20 cellular contexts compared by ENCODE assay signal in the genomic region with DNA sequence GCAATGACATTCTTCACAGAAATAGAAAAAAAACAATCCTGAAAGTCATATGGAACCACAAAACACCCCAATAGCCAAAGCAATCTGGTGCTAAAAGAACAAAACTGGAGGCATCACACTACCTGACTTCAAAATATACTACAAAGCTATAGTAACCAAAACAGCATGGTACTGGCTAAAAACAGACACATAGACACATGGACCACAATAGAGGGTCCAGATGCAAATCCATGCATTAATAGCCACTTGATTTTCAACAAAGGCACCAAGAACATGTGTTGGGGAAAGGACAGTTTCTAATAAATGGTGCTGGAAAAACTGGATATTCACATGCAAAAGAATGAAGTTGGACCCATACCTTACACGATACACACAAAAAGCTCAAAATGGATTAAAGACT. TPM values are rescaled to one million over a fixed set of nuclear protein-coding genes. Genes with fewer than 3 reads are reported as not detected.
DNase-seq lines count a peak whose midpoint lies in the region; ATAC-seq, FAIRE-seq and TF ChIP-seq lines count a peak whose summit lies in the region.
"Had no signal": no experiment of that assay in that cellular context is flagged by ENCODE, and none has a peak within 500 bp of the region (broad histone marks: within the 10 kb centered on the region; RNA-seq: fewer than 3 reads in every experiment).

No MANE protein-coding gene starts in this region.

- H3K4me2 ChIP-seq in A549: no peak overlapping the region
- no peak overlapping the region for H3K4me2 ChIP-seq in HCT116 (ENCODE audit: low read length)
- H3K4me2 ChIP-seq: BLaER1 treated with 17β-estradiol and CSF1 and Interleukin-3, amounts not matched to agents 10 nM and 100 nM had no signal

- TF ChIP-seq EP300 in A549 (IDR thresholded peaks at IDR 0.05) (no peak), stomach (IDR thresholded peaks at IDR 0.05) (no peak)

- DNase-seq in A549 (ENCODE audit: low read depth in 1 of 2, low spot score in 1 of 2): no peak
- DNase-seq in HCT116 (ENCODE audit: low read depth, low spot score): no peak
- DNase-seq in stomach: no peak
- no peak for DNase-seq in EL
- DNase-seq in erythroblast (lab: John Stamatoyannopoulos, UW): no peak
- DNase-seq: 8988T; AML-193; Calu3; CD4-positive, alpha-beta T cell; CD8-positive, alpha-beta T cell; DMS79 treated with DMSO at 0.1 percent for 48 hours; GDM1 had no signal

- BruUV-seq in HCT116 (replicated peaks; lab: Mats Ljungman, UMichigan): no TSS peak

- H3K27ac ChIP-seq in A549 (no peak overlapping the region; a peak in 1 of 6 replicates), HCT116 (ENCODE audit: low read depth, low read length) (no peak overlapping the region), stomach (peak overlapping the region in 4 of 5 donors; percentile 61 to 79 (median 74))
- H3K27ac ChIP-seq: BLaER1 treated with 17β-estradiol and CSF1 and Interleukin-3, amounts not matched to agents 10 nM and 100 nM; C4-2B had no signal

- no peak for TF ChIP-seq RAD21 in A549 (conservative IDR thresholded peaks at IDR 0.05 in 1 of 2, IDR thresholded peaks at IDR 0.05 in 1 of 2)
- TF ChIP-seq RAD21 in HCT116 (IDR thresholded peaks at IDR 0.05; ENCODE audit: low read depth): no peak

- H3K4me3 ChIP-seq in A549 (no peak overlapping the region), HCT116 (replicated peaks in 1 of 2; ENCODE audit: low read depth in 1 of 2, low read length in 2 of 2) (no peak overlapping the region), stomach (no peak overlapping the region)
- H3K4me3 ChIP-seq: BLaER1 treated with 17β-estradiol and CSF1 and Interleukin-3, amounts not matched to agents 10 nM and 100 nM; GM12878 had no signal

- ATAC-seq in A549 (no peak), HCT116 (no peak)
- ATAC-seq: CD8-positive, alpha-beta T cell; GM12878 had no signal

- no peak overlapping the region for H3K9ac ChIP-seq in HCT116 (ENCODE audit: low read length)
- H3K9ac ChIP-seq: BLaER1 treated with 17β-estradiol and CSF1 and Interleukin-3, amounts not matched to agents 10 nM and 100 nM had no signal

- no peak for TF ChIP-seq POLR2A in A549 (IDR thresholded peaks at IDR 0.05; ENCODE audit: low read length)
- no peak for TF ChIP-seq POLR2A in HCT116 (IDR thresholded peaks at IDR 0.05; ENCODE audit: borderline replicate concordance, extremely low read depth, insufficient read depth, insufficient read length)
- no peak for TF ChIP-seq POLR2A in stomach (IDR thresholded peaks at IDR 0.05)
- TF ChIP-seq POLR2A in erythroblast (IDR thresholded peaks at IDR 0.05; ENCODE audit: low read length): no peak

- POLR2A ChIA-PET in A549 (lab: Yijun Ruan, JAX): no interaction called here
- POLR2A ChIA-PET in HCT116 (lab: Charles Lee): no interaction called here

- intact Hi-C loops in HCT116 (cut with micrococcal nuclease) (no loop called here), stomach (cut with DNase I; ENCODE audit: low total_unique reads) (no loop called here)

- H2AFZ ChIP-seq in HCT116 (ENCODE audit: low read depth, low read length, poor library complexity, severe bottlenecking): no peak overlapping the region

- no peaks in the 10 kb centered on the region for H3K9me2 ChIP-seq in HCT116 (ENCODE audit: insufficient read depth)

- H3K9me3 ChIP-seq in A549: peaks cover 16% of the 10 kb centered on the region
- H3K9me3 ChIP-seq in HCT116 (ENCODE audit: control insufficient read depth in 1 of 2, insufficient read depth in 1 of 2, low read depth in 1 of 2, low read length in 2 of 2): peaks cover 0 to 5% of the 10 kb centered on the region in 2 experiments; a peak in 1 of 4 replicates
- H3K9me3 ChIP-seq in stomach: peaks cover 0 to 6% (median 0%) of the 10 kb centered on the region in 4 donors

- no peak for FAIRE-seq in A549 (lab: Jason Lieb, UNC)
- FAIRE-seq: A204.1, D721Med, GM12878, GM12892, GM18507 had no signal

- H3K4me1 ChIP-seq in A549 (peaks cover 35% of the 10 kb centered on the region), HCT116 (ENCODE audit: control insufficient read depth in 1 of 2, insufficient read depth in 2 of 2, low read length in 2 of 2) (peaks cover 31 to 43% of the 10 kb centered on the region in 2 experiments), stomach (peaks cover 26 to 50% (median 47%) of the 10 kb centered on the region in 4 donors)

- WGBS in A549 (ENCODE audit: missing lambda C conversion rate): 88% methylated on average over 1 of the region's 1 CpG
- WGBS in stomach, 5 donors: 76 to 97% (median 91%) methylated on average over 1 of the region's 1 CpG

- no peak for TF ChIP-seq CTCF in A549 (IDR thresholded peaks at IDR 0.05)
- no peak for TF ChIP-seq CTCF in HCT116 (IDR thresholded peaks at IDR 0.05 in 2 of 3, conservative IDR thresholded peaks at IDR 0.05 in 1 of 3; ENCODE audit: borderline replicate concordance in 1 of 3, insufficient read depth in 1 of 3, low read depth in 2 of 3, low read length in 2 of 3)
- TF ChIP-seq CTCF in stomach (IDR thresholded peaks at IDR 0.05): no peak

- H4K20me1 ChIP-seq in HCT116 (ENCODE audit: insufficient read depth): no peaks in the 10 kb centered on the region
- H4K20me1 ChIP-seq: BLaER1 treated with 17β-estradiol and CSF1 and Interleukin-3, amounts not matched to agents 10 nM and 100 nM had no signal

- CTCF ChIA-PET in A549 (lab: Yijun Ruan, JAX) (interaction anchor here (2.8 kb wide), 1 partner anchor 516 kb away, joined by 12 read pairs; no protein-coding TSS in a partner anchor), HCT116 (lab: Charles Lee) (no interaction called here)

- H3K79me2 ChIP-seq in HCT116 (ENCODE audit: insufficient read depth, low read length): no peaks in the 10 kb centered on the region

- H3K27me3 ChIP-seq in HCT116 (ENCODE audit: insufficient read depth, low read length): no peaks in the 10 kb centered on the region
- H3K27me3 ChIP-seq in stomach: no peaks in the 10 kb centered on the region
- H3K27me3 ChIP-seq: BLaER1 treated with 17β-estradiol and CSF1 and Interleukin-3, amounts not matched to agents 10 nM and 100 nM had no signal

- H3K36me3 ChIP-seq in HCT116 (ENCODE audit: control insufficient read depth in 1 of 2, insufficient read depth in 2 of 2, low read length in 2 of 2): no peaks in the 10 kb centered on the region
- no peaks in the 10 kb centered on the region for H3K36me3 ChIP-seq in stomach
- H3K36me3 ChIP-seq: BLaER1 treated with 17β-estradiol and CSF1 and Interleukin-3, amounts not matched to agents 10 nM and 100 nM had no signal

- RAD21 ChIA-PET in HCT116 (lab: Charles Lee; ENCODE audit: low non-redundant PET in 1 of 2, low total read pairs in 2 of 2, uncharacterized antibody in 2 of 2, unreplicated experiment in 2 of 2): no interaction called here

TF ChIP-seq in A549, 52 proteins besides CTCF, POLR2A, EP300 and RAD21 (continues in another document):
- TF ChIP-seq CHD4 (IDR thresholded peaks at IDR 0.05; ENCODE audit: borderline replicate concordance) (no peak; the same call in 1 of the 2 replicates), ESRRA (IDR thresholded peaks at IDR 0.05; ENCODE audit: borderline replicate concordance, low read length) (no peak)

TF ChIP-seq in HCT116, 20 proteins besides CTCF, POLR2A, EP300 and RAD21:
- TF ChIP-seq CBX3 (IDR thresholded peaks at IDR 0.05; ENCODE audit: low read depth): peak; percentile 72; the same call in 1 of the 2 replicates
- TF ChIP-seq, protein P1, sequence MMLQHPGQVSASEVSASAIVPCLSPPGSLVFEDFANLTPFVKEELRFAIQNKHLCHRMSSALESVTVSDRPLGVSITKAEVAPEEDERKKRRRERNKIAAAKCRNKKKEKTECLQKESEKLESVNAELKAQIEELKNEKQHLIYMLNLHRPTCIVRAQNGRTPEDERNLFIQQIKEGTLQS (IDR thresholded peaks at IDR 0.05): no peak
- TF ChIP-seq, protein P2, sequence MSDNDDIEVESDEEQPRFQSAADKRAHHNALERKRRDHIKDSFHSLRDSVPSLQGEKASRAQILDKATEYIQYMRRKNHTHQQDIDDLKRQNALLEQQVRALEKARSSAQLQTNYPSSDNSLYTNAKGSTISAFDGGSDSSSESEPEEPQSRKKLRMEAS (IDR thresholded peaks at IDR 0.05): 0 out of 2 replicates have a peak, but pooled peaks have one; percentile 24

RNA-seq across cellular contexts. Expression of a gene that starts 27.9 kb away (rescaled TPM):
- 0.08 and 0.24 TPM in 2 replicates for polyA plus RNA-seq in A549 (2011; rRNA removed)
- polyA plus RNA-seq in A549 (2012; cell fraction: cytosol; rRNA removed): 0.01 TPM in 2 replicates
- 0.23 and 0.27 TPM in 2 replicates for polyA plus RNA-seq in A549 (2012; cell fraction: nucleus; rRNA removed)
- polyA plus RNA-seq in A549 (2017; fragmentation: RNase III; extraction: RNeasy Plus Mini Kit Qiagen cat#74134 plus additional on column Dnase treatment): 0.05 to 0.08 TPM in 2 of 3 replicates, not detected in the other
- 0.15 and 0.21 TPM in 2 replicates for polyA minus RNA-seq in A549 (2011; rRNA and poly(A)+ RNA removed)
- total RNA-seq in HCT116 (2021; ENCODE audit: unreplicated experiment): 0.54 TPM
- polyA plus RNA-seq in HCT116 (2012): 0.16 and 0.26 TPM in 2 replicates
- 10 to 100 TPM in 2 of 5 donors, 1 to 10 TPM in 2, not detected in 1; 1.2 to 31.2 (median 14.7) TPM for total RNA-seq in stomach
- polyA plus RNA-seq in stomach: 10 to 100 TPM in 1 of 3 donors, 1 to 10 TPM in 2; 1.9 to 22.7 (median 8.1) TPM
- total RNA-seq: CD8-positive, alpha-beta T cell; G401 had no signal

Comparison
In these comparisons a context has a peak if more than half of its experiments do, and no peak if none do; other contexts are left out.
1. H3K27ac ChIP-seq: peak in stomach (4 of 5); none in A549 (0 of 2) and HCT116 (single experiment).